In the genomic region with DNA sequence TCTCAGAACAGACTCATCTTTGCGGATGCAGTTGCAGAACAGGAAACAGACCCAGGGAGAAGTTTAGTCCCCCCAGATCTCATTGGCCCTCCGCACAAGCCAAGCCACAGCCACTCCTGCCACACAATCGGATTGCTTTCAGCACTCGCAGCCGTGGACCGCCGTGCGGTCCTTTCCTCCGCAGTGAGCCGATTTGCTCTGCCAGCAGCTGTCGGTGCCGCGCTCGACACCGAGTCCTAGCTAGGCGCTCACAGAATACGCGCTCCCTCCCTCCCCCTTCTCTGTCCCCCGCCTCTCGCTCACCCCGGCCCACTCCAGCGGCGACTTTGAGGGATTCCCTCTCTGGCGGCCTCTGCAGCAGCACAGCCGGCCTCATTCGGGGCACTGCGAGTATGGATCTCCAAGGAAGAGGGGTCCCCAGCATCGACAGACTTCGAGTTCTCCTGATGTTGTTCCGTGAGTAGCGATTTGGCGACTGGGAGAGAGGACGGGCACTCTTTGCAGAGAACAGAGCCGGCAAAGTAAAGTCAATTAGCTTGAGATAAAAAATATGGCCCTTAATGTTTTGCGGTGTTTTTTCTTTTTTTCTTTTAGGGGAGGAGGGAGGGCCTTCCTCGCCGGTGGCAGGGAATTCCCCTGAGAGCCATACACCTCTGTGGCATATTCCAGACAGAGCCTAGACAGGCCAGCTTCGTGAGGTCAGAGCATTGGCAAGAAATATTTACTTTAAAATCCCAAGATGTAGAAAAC, we compare ENCODE assay signal across 9 cellular contexts. TPM values are rescaled to one million over a fixed set of nuclear protein-coding genes. Genes with fewer than 3 reads are reported as not detected.
DNase-seq lines count a peak whose midpoint lies in the region; ATAC-seq and TF ChIP-seq lines count a peak whose summit lies in the region.
"Had no signal": no experiment of that assay in that cellular context is flagged by ENCODE, and none has a peak within 500 bp of the region (broad histone marks: within the 10 kb centered on the region; RNA-seq: fewer than 3 reads in every experiment).

A gene with protein sequence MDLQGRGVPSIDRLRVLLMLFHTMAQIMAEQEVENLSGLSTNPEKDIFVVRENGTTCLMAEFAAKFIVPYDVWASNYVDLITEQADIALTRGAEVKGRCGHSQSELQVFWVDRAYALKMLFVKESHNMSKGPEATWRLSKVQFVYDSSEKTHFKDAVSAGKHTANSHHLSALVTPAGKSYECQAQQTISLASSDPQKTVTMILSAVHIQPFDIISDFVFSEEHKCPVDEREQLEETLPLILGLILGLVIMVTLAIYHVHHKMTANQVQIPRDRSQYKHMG (plus strand): TSS at position 130 of the 750 bp plus-strand sequence. CDS start 263 bp downstream, at position 393.

- POLR2A ChIA-PET in WTC11 (lab: Charles Lee), result no interaction called here

- no peak within 1 kb of the TSS for H3K9ac ChIP-seq in colonic mucosa (ENCODE audit: low read depth in 2 of 2, low read length in 2 of 2)

- H3K9me3 Mint-ChIP-seq in activated T-cell treated with anti-CD3 and anti-CD28 coated beads, Interleukin-2, amount 50 U/mL, for 4 hours, result no peaks in the 10 kb centered on the region
- H3K9me3 Mint-ChIP-seq in WTC11, result no peaks in the 10 kb centered on the region

- H3K36me3 ChIP-seq in uterus, result no peaks in the 10 kb centered on the region
- no peaks in the 10 kb centered on the region for H3K36me3 ChIP-seq in colonic mucosa

- peak within 1 kb of the TSS; percentile 5 for H3K4me3 Mint-ChIP-seq in activated T-cell treated with anti-CD3 and anti-CD28 coated beads, Interleukin-2, amount 50 U/mL, for 4 hours
- H3K4me3 Mint-ChIP-seq in WTC11, result peak within 1 kb of the TSS; percentile 79
- H3K4me3 Mint-ChIP-seq: CD4-positive, CD25-positive, alpha-beta regulatory T cell had no signal

- no peak for DNase-seq in activated T-cell treated with anti-CD3 and anti-CD28 coated beads, Interleukin-2, amount 50 U/mL, for 4 hours
- DNase-seq in activated T-cell treated with anti-CD3 and anti-CD28 coated beads for 4 hours (no peak), WTC11 (ENCODE audit: low spot score) (peak; percentile 82), iris pigment epithelial cell (ENCODE audit: low read depth) (peak; percentile 32), uterus (no peak), colonic mucosa (no peak), GM13976 (ENCODE audit: low spot score) (no peak), NCI-H2029 treated with DMSO at 0.1 percent for 48 hours (lab: John Stamatoyannopoulos, UW) (no peak)
- DNase-seq: CD4-positive, CD25-positive, alpha-beta regulatory T cell had no signal

- TF ChIP-seq POLR2A in uterus (IDR thresholded peaks at IDR 0.05), result no peak

- H3K27ac Mint-ChIP-seq in WTC11, result no peak within 1 kb of the TSS

- peak within 1 kb of the TSS; percentile 3 to 18 for H3K4me3 ChIP-seq in uterus
- no peak within 1 kb of the TSS for H3K4me3 ChIP-seq in colonic mucosa

- H3K36me3 Mint-ChIP-seq in activated T-cell treated with anti-CD3 and anti-CD28 coated beads, Interleukin-2, amount 50 U/mL, for 4 hours (ENCODE audit: insufficient read depth), result no peaks in the 10 kb centered on the region
- no peaks in the 10 kb centered on the region for H3K36me3 Mint-ChIP-seq in WTC11
- H3K36me3 Mint-ChIP-seq: CD4-positive, CD25-positive, alpha-beta regulatory T cell had no signal

- H3K27ac ChIP-seq in uterus (no peak within 1 kb of the TSS), colonic mucosa (no peak within 1 kb of the TSS)

- H3K27me3 Mint-ChIP-seq in activated T-cell treated with anti-CD3 and anti-CD28 coated beads, Interleukin-2, amount 50 U/mL, for 4 hours (ENCODE audit: low read depth), result peaks cover 52% of the 10 kb centered on the region
- H3K27me3 Mint-ChIP-seq in WTC11 (ENCODE audit: low read depth), result peaks cover 100% of the 10 kb centered on the region

- ATAC-seq in activated T-cell treated with anti-CD3 and anti-CD28 coated beads, Interleukin-2, amount 50 U/mL, for 4 hours, result no peak
- ATAC-seq in WTC11, result peak; percentile 74

- CTCF ChIA-PET in WTC11 (lab: Charles Lee), result interaction anchor here (0.6 to 5.8 kb wide), 5 partner anchors 9 to 996 kb away, joined by 3 to 48 read pairs (median 4); no protein-coding TSS in a partner anchor

- in situ Hi-C loops in GM13976 (cut with MboI; ENCODE audit: low sequenced_read_pairs, unreplicated experiment), result no loop called here

- intact Hi-C loops in uterus (cut with DNase I; ENCODE audit: low total_unique reads), result no loop called here
- intact Hi-C loops in colonic mucosa (cut with DNase I), result no loop called here

- H3K9me3 ChIP-seq in uterus, result no peaks in the 10 kb centered on the region
- no peaks in the 10 kb centered on the region for H3K9me3 ChIP-seq in colonic mucosa

- H3K27me3 ChIP-seq in uterus (peaks cover 0 to 12% of the 10 kb centered on the region in 2 donors), colonic mucosa (peaks cover 57% of the 10 kb centered on the region)

- no peaks in the 10 kb centered on the region for H3K4me1 Mint-ChIP-seq in activated T-cell treated with anti-CD3 and anti-CD28 coated beads, Interleukin-2, amount 50 U/mL, for 4 hours (ENCODE audit: low read depth)
- H3K4me1 Mint-ChIP-seq in WTC11, result peaks cover 50% of the 10 kb centered on the region
- H3K4me1 Mint-ChIP-seq: CD4-positive, CD25-positive, alpha-beta regulatory T cell had no signal

- H3K4me1 ChIP-seq in uterus (peaks cover 0 to 13% of the 10 kb centered on the region in 2 donors), colonic mucosa (no peaks in the 10 kb centered on the region)

- TF ChIP-seq CTCF in WTC11 (IDR thresholded peaks at IDR 0.05), result no peak
- no peak for TF ChIP-seq CTCF in uterus (IDR thresholded peaks at IDR 0.05)
- TF ChIP-seq CTCF in colonic mucosa (IDR thresholded peaks at IDR 0.05), result no peak
- no peak for TF ChIP-seq CTCF in GM13976 (IDR thresholded peaks at IDR 0.05; ENCODE audit: borderline replicate concordance, control extremely low read depth, extremely low read depth, insufficient read depth, missing control alignments)

TF ChIP-seq in WTC11, 78 proteins besides CTCF, POLR2A, EP300 and RAD21:
- TF ChIP-seq, protein P1, sequence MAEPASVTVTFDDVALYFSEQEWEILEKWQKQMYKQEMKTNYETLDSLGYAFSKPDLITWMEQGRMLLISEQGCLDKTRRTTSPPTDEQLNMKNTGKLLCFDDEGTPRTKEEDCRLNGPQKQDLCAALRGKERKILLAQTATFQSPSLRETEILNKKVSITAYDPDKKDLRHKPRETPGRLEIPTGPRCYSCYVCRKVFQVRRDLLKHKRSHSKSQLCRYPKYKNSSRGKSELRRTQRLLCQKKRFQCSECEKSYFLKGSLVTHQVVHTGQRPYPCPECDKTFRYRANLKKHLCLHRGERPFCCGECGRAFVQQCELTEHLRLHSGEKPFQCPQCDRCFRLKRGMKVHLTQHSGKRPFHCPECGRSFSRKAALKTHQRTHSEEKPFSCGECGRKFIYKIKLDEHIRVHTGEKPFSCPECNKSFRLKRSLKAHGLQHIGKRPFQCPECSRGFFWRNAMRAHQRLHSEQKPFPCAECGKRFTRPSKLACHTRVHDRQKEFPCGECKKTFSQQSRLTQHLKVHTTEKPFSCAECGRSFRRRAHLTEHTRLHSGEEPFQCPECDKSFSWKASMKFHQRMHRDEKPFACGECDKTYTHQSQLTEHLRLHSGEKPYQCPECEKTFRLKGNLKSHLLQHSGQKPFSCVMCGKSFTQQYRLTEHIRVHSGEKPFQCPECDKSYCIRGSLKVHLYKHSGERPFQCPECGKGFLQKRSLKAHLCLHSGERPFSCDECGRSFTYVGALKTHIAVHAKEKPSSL (CRISPR knock-in tag; conservative IDR thresholded peaks at IDR 0.05), result no peak
- TF ChIP-seq, protein P2, sequence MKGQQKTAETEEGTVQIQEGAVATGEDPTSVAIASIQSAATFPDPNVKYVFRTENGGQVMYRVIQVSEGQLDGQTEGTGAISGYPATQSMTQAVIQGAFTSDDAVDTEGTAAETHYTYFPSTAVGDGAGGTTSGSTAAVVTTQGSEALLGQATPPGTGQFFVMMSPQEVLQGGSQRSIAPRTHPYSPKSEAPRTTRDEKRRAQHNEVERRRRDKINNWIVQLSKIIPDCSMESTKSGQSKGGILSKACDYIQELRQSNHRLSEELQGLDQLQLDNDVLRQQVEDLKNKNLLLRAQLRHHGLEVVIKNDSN (CRISPR knock-in tag; IDR thresholded peaks at IDR 0.05), result 0 out of 2 replicates have a peak, but pooled peaks have one; percentile 19
- TF ChIP-seq ZNF219 (CRISPR knock-in tag; IDR thresholded peaks at IDR 0.05; ENCODE audit: borderline replicate concordance) (no peak), ZNF263 (CRISPR knock-in tag; IDR thresholded peaks at IDR 0.05; ENCODE audit: low read depth) (no peak)

RNA-seq across cellular contexts. Expression of the gene that starts here (rescaled TPM):
- total RNA-seq in activated T-cell treated with anti-CD3 and anti-CD28 coated beads, Interleukin-2, amount 50 U/mL, for 4 hours, result not detected
- total RNA-seq in WTC11 (2021) (0.11 to 0.37 TPM (median 0.31 TPM) in 3 replicates), uterus (1 to 10 TPM in 1 of 4 donors, under 1 TPM in 1, not detected in 2; 0.43 to 6.8 TPM), colonic mucosa (under 1 TPM; 0.30 to 0.32 TPM)
- total RNA-seq: CD4-positive, CD25-positive, alpha-beta regulatory T cell had no signal

Comparison
In these comparisons a context has a peak if more than half of its experiments do, and no peak if none do; other contexts are left out.
1. Peak in DNase-seq and ATAC-seq in WTC11; RNA of the gene not detected or under 1 TPM.